Comparison of ENCODE assay signal across 2 cellular contexts in genomic region chr5:110255194-110255593, GRCh38.
TF ChIP-seq lines count a peak whose summit lies in the region.

No MANE protein-coding gene starts in this region.

TF ChIP-seq in GM23338, 12 proteins besides CTCF, POLR2A, EP300 and RAD21:
- TF ChIP-seq ETS1 (IDR thresholded peaks at IDR 0.05) (no peak), ZNF462 (CRISPR knock-in tag; IDR thresholded peaks at IDR 0.05) (peak; percentile 71; the same call in 1 of the 2 replicates), STAT1 (IDR thresholded peaks at IDR 0.05; ENCODE audit: unreplicated experiment) (no peak)

TF ChIP-seq in H1, 55 proteins besides CTCF, POLR2A, EP300 and RAD21:
- TF ChIP-seq TEAD4 (IDR thresholded peaks at IDR 0.05; ENCODE audit: low read depth, low read length) (0 out of 2 replicates have a peak, but pooled peaks have one; percentile 24), RXRA (IDR thresholded peaks at IDR 0.05; ENCODE audit: insufficient read depth, low read depth, low read length) (no peak)
